Comparison of ENCODE assay signal across 9 cellular contexts in genomic region chr20:64101731-64102621, GRCh38. TPM values are rescaled to one million over a fixed set of nuclear protein-coding genes. Genes with fewer than 3 reads are reported as not detected.
A peak's percentile ranks its signal among the peaks of the same experiment; 100 is the strongest.
DNase-seq lines count a peak whose midpoint lies in the region; ATAC-seq and TF ChIP-seq lines count a peak whose summit lies in the region.
"Had no signal": no experiment of that assay in that cellular context is flagged by ENCODE, and none has a peak within 500 bp of the region (broad histone marks: within the 10 kb centered on the region; RNA-seq: fewer than 3 reads in every experiment).

No MANE protein-coding gene starts in this region.

- 14% methylated on average over 64 of the region's 64 CpGs for WGBS in HUES64

- CTCF ChIA-PET in CD4-positive, alpha-beta memory T cell (lab: Charles Lee; ENCODE audit: partially characterized antibody): interaction anchor here (0.8 to 1.4 kb wide), 5 partner anchors 9 to 20 kb away, joined by 3 to 4 read pairs (median 3); partner anchors contain the start of gene LKAAEAR1

- H3K27ac Mint-ChIP-seq in CD4-positive, alpha-beta memory T cell: peak overlapping the region in 2 of 7 donors; percentile 47 to 51
- H3K27ac Mint-ChIP-seq in brain: peak overlapping the region in 3 of 5 experiments; percentile 28 to 82 (median 69)

- POLR2A ChIA-PET in CD4-positive, alpha-beta memory T cell (lab: Charles Lee; ENCODE audit: partially characterized antibody): no interaction called here

- no peaks in the 10 kb centered on the region for H3K9me3 ChIP-seq in CD4-positive, alpha-beta memory T cell (ENCODE audit: control insufficient read depth in 1 of 2, low read length in 2 of 2)
- no peaks in the 10 kb centered on the region for H3K9me3 ChIP-seq in HUES64 (ENCODE audit: insufficient read depth, low read depth, low read length)
- H3K9me3 ChIP-seq in left lung: no peaks in the 10 kb centered on the region

- H3K27ac ChIP-seq in CD4-positive, alpha-beta memory T cell (ENCODE audit: low read depth, low read length): no peak overlapping the region
- H3K27ac ChIP-seq in HUES64 (ENCODE audit: low read depth, low read length) (no peak overlapping the region), left lung (no peak overlapping the region)

- H3K9me3 Mint-ChIP-seq in CD4-positive, alpha-beta memory T cell: no peaks in the 10 kb centered on the region
- peaks cover 0 to 15% (median under 1%) of the 10 kb centered on the region in 5 experiments for H3K9me3 Mint-ChIP-seq in brain

- TF ChIP-seq CTCF in brain (conservative IDR thresholded peaks at IDR 0.05) (peak; percentile 77 to 78), left lung (IDR thresholded peaks at IDR 0.05) (peak; percentile 31 to 65)

- H3K4me1 Mint-ChIP-seq in CD4-positive, alpha-beta memory T cell: peaks cover 0 to 10% (median 7%) of the 10 kb centered on the region in 4 donors
- peaks cover 43% of the 10 kb centered on the region for H3K4me1 Mint-ChIP-seq in brain

- ATAC-seq in left lung (peak; percentile 80), GM21825 (IDR thresholded peaks at IDR 0.05; ENCODE audit: unreplicated experiment) (no peak)

- H3K36me3 ChIP-seq in CD4-positive, alpha-beta memory T cell (ENCODE audit: insufficient read depth, low read length): no peaks in the 10 kb centered on the region
- H3K36me3 ChIP-seq in HUES64 (ENCODE audit: insufficient read depth, low read length): no peaks in the 10 kb centered on the region
- H3K36me3 ChIP-seq in left lung: peaks cover 0 to 23% of the 10 kb centered on the region in 2 donors

- peaks cover 12 to 15% of the 10 kb centered on the region in 2 donors for H3K27me3 Mint-ChIP-seq in CD4-positive, alpha-beta memory T cell
- peaks cover 12% of the 10 kb centered on the region for H3K27me3 Mint-ChIP-seq in brain

- no peak overlapping the region for H3K4me3 ChIP-seq in CD4-positive, alpha-beta memory T cell (ENCODE audit: low read length in 2 of 2)
- H3K4me3 ChIP-seq in HUES64 (ENCODE audit: low read length) (peak overlapping the region; percentile 65), left lung (peak overlapping the region in 1 of 2 donors; percentile 18)

- peaks cover 11% of the 10 kb centered on the region for H3K27me3 ChIP-seq in CD4-positive, alpha-beta memory T cell (ENCODE audit: insufficient read depth, low read length)
- H3K27me3 ChIP-seq in HUES64 (ENCODE audit: insufficient read depth, low read length) (peaks cover 37% of the 10 kb centered on the region), left lung (peaks cover 26 to 58% of the 10 kb centered on the region in 2 donors)

- H3K4me1 ChIP-seq in CD4-positive, alpha-beta memory T cell (ENCODE audit: insufficient read depth, low read length): peaks cover 20% of the 10 kb centered on the region
- H3K4me1 ChIP-seq in HUES64 (ENCODE audit: insufficient read depth, low read length) (no peaks in the 10 kb centered on the region), left lung (peaks cover 6 to 14% of the 10 kb centered on the region in 2 donors)

- intact Hi-C loops in CD4-positive, alpha-beta memory T cell (cut with micrococcal nuclease): loop anchor here (2.0 kb wide), 1 partner anchor 19 kb away; no protein-coding TSS in a partner anchor
- intact Hi-C loops in left lung (cut with DNase I): no loop called here

- peak overlapping the region; percentile 54; the same call in 1 of the 2 replicates for H3K9ac ChIP-seq in HUES64 (ENCODE audit: low read depth, low read length)

- peaks cover 0 to under 1% of the 10 kb centered on the region in 2 donors for H3K36me3 Mint-ChIP-seq in CD4-positive, alpha-beta memory T cell
- peaks cover 15% of the 10 kb centered on the region for H3K36me3 Mint-ChIP-seq in brain

- peak overlapping the region in 4 of 8 donors; percentile 44 to 60 (median 49) for H3K4me3 Mint-ChIP-seq in CD4-positive, alpha-beta memory T cell
- peak overlapping the region; percentile 60 to 87 (median 81) for H3K4me3 Mint-ChIP-seq in brain

- peak in 4 of 5 donors; percentile 50 to 64 (median 55) for DNase-seq in CD4-positive, alpha-beta memory T cell
- DNase-seq in T-helper 9 cell: peak; percentile 66
- DNase-seq in left lung: peak in 1 of 2 donors; percentile 89
- peak; percentile 26 to 33 for DNase-seq in stimulated activated CD8-positive, alpha-beta memory T cell treated with anti-CD3 and anti-CD28 coated beads, Interleukin-4, amount 100 ng/mL, for 4 hours (ENCODE audit: low read depth in 2 of 2, low spot score in 1 of 2)
- DNase-seq in NCI-H226: no peak

RNA-seq across cellular contexts. Expression of gene NPBWR2, which starts 5.4 kb away (rescaled TPM):
- not detected for total RNA-seq in CD4-positive, alpha-beta memory T cell
- polyA plus RNA-seq in CD4-positive, alpha-beta memory T cell: not detected
- not detected for polyA plus RNA-seq in HUES64 (2013, experiment 1 of 2)
- polyA plus RNA-seq in HUES64 (2013, experiment 2 of 2): not detected
- not detected for polyA plus RNA-seq in brain (ENCODE audit: insufficient read depth, low read depth, low replicate concordance)
- not detected for total RNA-seq in left lung
- total RNA-seq: renal cortical epithelial cell had no signal

RNA-seq across cellular contexts. Expression of gene LKAAEAR1, which starts 17.8 kb away (rescaled TPM):
- total RNA-seq in CD4-positive, alpha-beta memory T cell: under 1 TPM in 1 of 2 experiments, not detected in 1; 0.39 TPM
- under 1 TPM; 0.30 to 0.63 TPM for polyA plus RNA-seq in CD4-positive, alpha-beta memory T cell
- polyA plus RNA-seq in HUES64 (2013, experiment 1 of 2): 0.40 TPM
- polyA plus RNA-seq in HUES64 (2013, experiment 2 of 2): not detected
- 0.97 TPM for polyA plus RNA-seq in brain (ENCODE audit: insufficient read depth, low read depth, low replicate concordance)
- total RNA-seq in left lung: under 1 TPM in 1 of 2 donors, not detected in 1; 0.45 TPM
- total RNA-seq: renal cortical epithelial cell had no signal

RNA-seq across cellular contexts. Expression of gene OPRL1, which starts 22.1 kb away (rescaled TPM):
- total RNA-seq in CD4-positive, alpha-beta memory T cell: 1 to 10 TPM in 1 of 2 experiments, under 1 TPM in 1; 0.87 to 1.1 TPM
- 1 to 10 TPM in 1 of 2 donors, under 1 TPM in 1; 0.68 to 1.1 TPM for polyA plus RNA-seq in CD4-positive, alpha-beta memory T cell
- 0.40 TPM for polyA plus RNA-seq in HUES64 (2013, experiment 1 of 2)
- polyA plus RNA-seq in HUES64 (2013, experiment 2 of 2): 0.63 TPM
- 10.8 TPM for polyA plus RNA-seq in brain (ENCODE audit: insufficient read depth, low read depth, low replicate concordance)
- total RNA-seq in left lung: 1 to 10 TPM; 1.8 to 2.0 TPM

RNA-seq across cellular contexts. Expression of gene RGS19, which starts 22.7 kb away (rescaled TPM):
- 10 to 100 TPM; 35.0 to 35.6 TPM for total RNA-seq in CD4-positive, alpha-beta memory T cell
- polyA plus RNA-seq in CD4-positive, alpha-beta memory T cell: 100 to 1,000 TPM; 112 to 116 TPM
- 8.5 TPM for polyA plus RNA-seq in HUES64 (2013, experiment 1 of 2)
- 11.2 TPM for polyA plus RNA-seq in HUES64 (2013, experiment 2 of 2)
- polyA plus RNA-seq in brain (ENCODE audit: insufficient read depth, low read depth, low replicate concordance): 14.7 TPM
- total RNA-seq in left lung: 10 to 100 TPM; 23.4 to 63.9 TPM

RNA-seq across cellular contexts. Expression of gene TCEA2, which starts 39.0 kb away (rescaled TPM):
- total RNA-seq in CD4-positive, alpha-beta memory T cell: 10 to 100 TPM; 43.3 to 45.9 TPM
- 10 to 100 TPM; 24.6 to 27.9 TPM for polyA plus RNA-seq in CD4-positive, alpha-beta memory T cell
- polyA plus RNA-seq in HUES64 (2013, experiment 1 of 2): 31.3 TPM
- 39.4 TPM for polyA plus RNA-seq in HUES64 (2013, experiment 2 of 2)
- 238 TPM for polyA plus RNA-seq in brain (ENCODE audit: insufficient read depth, low read depth, low replicate concordance)
- 10 to 100 TPM; 31.2 to 34.3 TPM for total RNA-seq in left lung
